ENCODE assay signal across 8 cellular contexts in the genomic region with DNA sequence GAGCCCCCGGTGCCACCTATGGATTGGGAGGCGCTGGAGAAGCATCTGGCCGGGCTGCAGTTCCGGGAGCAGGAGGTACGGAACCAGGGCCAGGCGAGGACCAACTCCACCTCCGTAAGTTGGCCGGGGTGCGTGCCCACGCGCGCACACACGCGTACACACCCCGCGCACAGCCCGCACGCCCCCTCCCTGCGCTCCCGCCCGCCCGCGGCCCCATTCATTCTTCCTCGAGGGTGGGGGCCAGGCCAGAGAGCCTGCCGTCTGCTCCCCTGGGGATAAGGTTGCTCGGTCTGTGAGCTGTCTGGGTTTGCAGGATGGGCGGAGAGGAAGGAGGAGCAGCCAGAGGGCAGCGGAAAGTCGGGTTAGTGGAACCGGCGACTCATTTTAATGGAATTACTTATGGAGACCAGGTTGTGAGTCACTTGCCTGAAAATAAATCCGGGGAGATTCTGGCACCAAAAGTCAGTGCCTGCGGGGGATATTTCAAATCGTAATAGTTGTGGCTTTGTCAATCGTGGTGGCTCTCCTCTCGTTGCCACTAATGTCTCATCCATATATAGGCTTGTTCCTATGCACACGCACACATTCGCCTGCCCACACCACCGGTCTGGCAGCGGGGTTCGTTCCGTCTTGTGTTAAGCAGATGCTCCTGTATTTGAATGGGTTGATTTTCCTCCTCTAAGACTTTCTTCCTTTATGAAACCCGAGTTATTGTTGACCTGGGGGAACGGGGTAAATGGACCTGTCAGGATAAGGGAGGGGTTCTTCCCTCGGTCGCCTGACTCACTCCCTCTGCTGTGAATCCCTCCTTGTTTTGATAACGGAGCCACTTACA.
DNase-seq lines count a peak whose midpoint lies in the region; ATAC-seq and TF ChIP-seq lines count a peak whose summit lies in the region.

No MANE protein-coding gene starts in this region.

- H3K79me2 ChIP-seq in Karpas-422 (ENCODE audit: low read length): no peaks in the 10 kb centered on the region

- H3K9ac ChIP-seq in Karpas-422 (ENCODE audit: low read length): no peak overlapping the region

- TF ChIP-seq CTCF in foreskin keratinocyte (conservative IDR thresholded peaks at IDR 0.05): peak; percentile 12
- no peak for TF ChIP-seq CTCF in natural killer cell (IDR thresholded peaks at IDR 0.05)

- no peaks in the 10 kb centered on the region for H3K36me3 Mint-ChIP-seq in activated T-cell treated with anti-CD3 and anti-CD28 coated beads, Interleukin-2, amount 50 U/mL, for 72 hours (ENCODE audit: insufficient read depth in 2 of 2)
- H3K36me3 Mint-ChIP-seq in natural killer cell: no peaks in the 10 kb centered on the region

- no peaks in the 10 kb centered on the region for H3K9me3 ChIP-seq in Karpas-422 (ENCODE audit: low read length)

- H3K9me3 Mint-ChIP-seq in activated T-cell treated with anti-CD3 and anti-CD28 coated beads, Interleukin-2, amount 50 U/mL, for 72 hours: no peaks in the 10 kb centered on the region
- H3K9me3 Mint-ChIP-seq in natural killer cell: no peaks in the 10 kb centered on the region

- peaks cover 13% of the 10 kb centered on the region for H3K4me1 Mint-ChIP-seq in activated T-cell treated with anti-CD3 and anti-CD28 coated beads, Interleukin-2, amount 50 U/mL, for 72 hours (ENCODE audit: low read depth)
- H3K4me1 Mint-ChIP-seq in natural killer cell: peaks cover 11 to 19% of the 10 kb centered on the region in 2 donors

- peak overlapping the region; percentile 69 to 76 for H3K4me3 Mint-ChIP-seq in activated T-cell treated with anti-CD3 and anti-CD28 coated beads, Interleukin-2, amount 50 U/mL, for 72 hours
- peak overlapping the region; percentile 65 for H3K4me3 Mint-ChIP-seq in natural killer cell

- H3K27ac ChIP-seq in foreskin keratinocyte (peak overlapping the region; percentile 72), Karpas-422 (ENCODE audit: low read length) (no peak overlapping the region)

- H3K36me3 ChIP-seq in Karpas-422 (ENCODE audit: insufficient read depth, low read length): no peaks in the 10 kb centered on the region

- no peak overlapping the region for H3K27ac Mint-ChIP-seq in activated T-cell treated with anti-CD3 and anti-CD28 coated beads, Interleukin-2, amount 50 U/mL, for 72 hours
- no peak overlapping the region for H3K27ac Mint-ChIP-seq in natural killer cell

- intact Hi-C loops in natural killer cell (cut with micrococcal nuclease): no loop called here

- ATAC-seq in activated T-cell treated with anti-CD3 and anti-CD28 coated beads, Interleukin-2, amount 50 U/mL, for 72 hours (replicated peaks in 1 of 2): peak in 1 of 2 donors; percentile 8
- ATAC-seq in foreskin keratinocyte: peak; percentile 73
- peak in 1 of 3 donors; percentile 17 for ATAC-seq in natural killer cell
- ATAC-seq in HG03521 (IDR thresholded peaks at IDR 0.05; ENCODE audit: unreplicated experiment): no peak

- no peaks in the 10 kb centered on the region for H3K9me2 ChIP-seq in Karpas-422 (replicated peaks; ENCODE audit: insufficient read depth, low read length)

- DNase-seq in NOMO-1 treated with DMSO at 0.1 percent for 48 hours (lab: John Stamatoyannopoulos, UW; ENCODE audit: unreplicated experiment) (peak; percentile 22), NOMO-1 (lab: John Stamatoyannopoulos, UW; ENCODE audit: unreplicated experiment in 2 of 2) (no peak), NCI-H187 (lab: John Stamatoyannopoulos, UW) (peak; percentile 40 to 57), foreskin keratinocyte (peak; percentile 98), natural killer cell (no peak), Karpas-422 (no peak)
- DNase-seq in activated T-cell treated with anti-CD3 and anti-CD28 coated beads, Interleukin-2, amount 50 U/mL, for 72 hours: peak in 1 of 2 donors; percentile 2

- H2AFZ ChIP-seq in Karpas-422 (ENCODE audit: low read length): no peak overlapping the region

- H3K4me1 ChIP-seq in foreskin keratinocyte (peaks cover 26% of the 10 kb centered on the region), Karpas-422 (ENCODE audit: low read length) (peaks cover 4% of the 10 kb centered on the region)

- no peaks in the 10 kb centered on the region for H3K27me3 ChIP-seq in foreskin keratinocyte
- H3K27me3 ChIP-seq in Karpas-422 (ENCODE audit: low read length): no peaks in the 10 kb centered on the region

- H3K4me2 ChIP-seq in Karpas-422 (ENCODE audit: low read depth, low read length, poor library complexity, severe bottlenecking): no peak overlapping the region

- peaks cover 73% of the 10 kb centered on the region for H3K27me3 Mint-ChIP-seq in activated T-cell treated with anti-CD3 and anti-CD28 coated beads, Interleukin-2, amount 50 U/mL, for 72 hours (ENCODE audit: low read depth)
- H3K27me3 Mint-ChIP-seq in natural killer cell (ENCODE audit: low read depth in 2 of 2): peaks cover 41 to 63% of the 10 kb centered on the region in 2 donors

- H4K20me1 ChIP-seq in Karpas-422 (ENCODE audit: insufficient read depth, low read depth, low read length): no peaks in the 10 kb centered on the region

- no peak overlapping the region for H3K4me3 ChIP-seq in Karpas-422 (ENCODE audit: low read length)

Comparison
In these comparisons a context has a peak if more than half of its experiments do, and no peak if none do; other contexts are left out.
1. DNase-seq: peak in NOMO-1 treated with DMSO at 0.1 percent for 48 hours (single experiment), NCI-H187 (2 of 2) and foreskin keratinocyte (2 of 2); none in NOMO-1 (0 of 2), natural killer cell (single experiment) and Karpas-422 (single experiment).